11 cellular contexts compared by ENCODE assay signal in the genomic region with DNA sequence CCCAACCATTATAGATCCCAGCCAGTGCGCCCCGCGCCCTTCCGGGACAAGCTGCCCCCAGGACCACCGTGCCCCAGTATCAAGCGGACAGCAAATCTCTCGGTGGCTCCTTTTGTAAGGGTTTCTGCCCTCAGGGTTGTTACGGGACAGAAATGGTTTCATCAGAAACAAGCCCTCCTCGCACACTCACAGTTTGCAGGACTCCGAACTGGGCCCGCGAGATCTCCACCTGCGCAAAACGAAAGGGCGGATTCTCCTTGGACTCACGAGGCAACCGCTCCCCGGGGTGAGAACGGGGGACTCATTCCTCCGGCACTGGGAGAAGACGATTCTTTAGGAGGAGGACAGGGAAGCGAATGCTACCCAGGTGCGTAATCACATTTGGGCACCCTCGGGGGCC. TPM values are rescaled to one million over a fixed set of nuclear protein-coding genes. Genes with fewer than 3 reads are reported as not detected.
A peak's percentile ranks its signal among the peaks of the same experiment; 100 is the strongest.
DNase-seq lines count a peak whose midpoint lies in the region; ATAC-seq and TF ChIP-seq lines count a peak whose summit lies in the region.
"Had no signal": no experiment of that assay in that cellular context is flagged by ENCODE, and none has a peak within 500 bp of the region (broad histone marks: within the 10 kb centered on the region; RNA-seq: fewer than 3 reads in every experiment).

No MANE protein-coding gene starts in this region.

- peak overlapping the region in 2 of 12 donors; percentile 58 to 83 for H3K27ac ChIP-seq in heart left ventricle
- H3K27ac ChIP-seq in muscle layer of colon (ENCODE audit: low read depth, low read length), result no peak overlapping the region
- peak overlapping the region in 1 of 2 donors; percentile 71 for H3K27ac ChIP-seq in uterus

- TF ChIP-seq POLR2A in heart left ventricle (IDR thresholded peaks at IDR 0.05) (no peak), uterus (IDR thresholded peaks at IDR 0.05) (no peak)

- H3K36me3 ChIP-seq in heart left ventricle (peaks cover 0 to 7% (median 0%) of the 10 kb centered on the region in 9 donors), muscle layer of colon (ENCODE audit: insufficient read depth, low read length) (no peaks in the 10 kb centered on the region), uterus (no peaks in the 10 kb centered on the region)

- H3K9ac ChIP-seq in muscle layer of colon (ENCODE audit: low read length), result no peak overlapping the region

- no peak overlapping the region for H3K27ac Mint-ChIP-seq in immature natural killer cell
- H3K27ac Mint-ChIP-seq: CD4-positive, alpha-beta memory T cell had no signal

- H3K4me1 ChIP-seq in heart left ventricle (peaks cover 0 to 52% (median 13%) of the 10 kb centered on the region in 12 donors), muscle layer of colon (ENCODE audit: insufficient read depth, low read length) (peaks cover 23% of the 10 kb centered on the region), uterus (peaks cover 0 to 7% of the 10 kb centered on the region in 2 donors)

- H3K4me1 Mint-ChIP-seq in immature natural killer cell, result peaks cover 6% of the 10 kb centered on the region in 2 donors

- no peaks in the 10 kb centered on the region for H3K9me3 Mint-ChIP-seq in immature natural killer cell
- H3K9me3 Mint-ChIP-seq: CD4-positive, alpha-beta memory T cell had no signal

- H3K36me3 Mint-ChIP-seq in immature natural killer cell, result no peaks in the 10 kb centered on the region
- H3K36me3 Mint-ChIP-seq: CD4-positive, alpha-beta memory T cell had no signal

- H3K4me3 ChIP-seq in heart left ventricle (peak overlapping the region; percentile 55 to 86 (median 76)), cardiac fibroblast (replicated peaks in 1 of 2; ENCODE audit: low read depth in 2 of 2, low read length in 2 of 2) (peak overlapping the region; percentile 80 to 91), muscle layer of colon (ENCODE audit: low read depth in 1 of 2, low read length in 2 of 2) (peak overlapping the region; percentile 23 to 94), uterus (peak overlapping the region; percentile 73 to 80)

- H3K27me3 Mint-ChIP-seq in immature natural killer cell (ENCODE audit: low read depth in 3 of 3), result peaks cover 4 to 10% (median 8%) of the 10 kb centered on the region in 3 donors

- WGBS in heart left ventricle, 4 donors, result 33 to 53% (median 43%) methylated on average over 18 to 24 of the region's 24 CpGs

- no peak for DNase-seq in heart left ventricle
- DNase-seq in left cardiac atrium, result no peak
- DNase-seq in cardiac fibroblast (ENCODE audit: low read depth in 2 of 2), result no peak
- DNase-seq in uterus, result no peak
- no peak for DNase-seq in immature natural killer cell
- no peak for DNase-seq in NAMALWA (ENCODE audit: low spot score)
- DNase-seq in NCI-H187 (lab: John Stamatoyannopoulos, UW), result no peak
- DNase-seq: CD4-positive, alpha-beta memory T cell; kidney; NCI-H2029 had no signal

- peaks cover 0 to 20% (median 0%) of the 10 kb centered on the region in 9 donors for H3K27me3 ChIP-seq in heart left ventricle
- peaks cover 0 to 5% of the 10 kb centered on the region in 2 donors for H3K27me3 ChIP-seq in muscle layer of colon (ENCODE audit: control insufficient read depth in 1 of 2, insufficient read depth in 2 of 2, low read length in 2 of 2)
- H3K27me3 ChIP-seq in uterus, result no peaks in the 10 kb centered on the region

- no peak for ATAC-seq in heart left ventricle
- ATAC-seq in left cardiac atrium, result no peak

- TF ChIP-seq CTCF in heart left ventricle (IDR thresholded peaks at IDR 0.05) (no peak), cardiac fibroblast (IDR thresholded peaks at IDR 0.05; ENCODE audit: low read depth, low read length) (no peak), uterus (IDR thresholded peaks at IDR 0.05) (no peak)

- no peak overlapping the region for H3K4me3 Mint-ChIP-seq in immature natural killer cell

- intact Hi-C loops in heart left ventricle (cut with DNase I) (loop anchor here in 2 of 10 donors (5.0 kb wide), 3 partner anchors 36 to 66 kb away; no protein-coding TSS in a partner anchor), left cardiac atrium (cut with DNase I) (no loop called here), uterus (cut with DNase I; ENCODE audit: low total_unique reads) (no loop called here)

- H3K9me3 ChIP-seq in heart left ventricle, result no peaks in the 10 kb centered on the region
- no peaks in the 10 kb centered on the region for H3K9me3 ChIP-seq in muscle layer of colon (ENCODE audit: low read length)
- no peaks in the 10 kb centered on the region for H3K9me3 ChIP-seq in uterus

RNA-seq across cellular contexts. Expression of gene H6PD, which starts 51.1 kb away (rescaled TPM):
- total RNA-seq in heart left ventricle, result 10 to 100 TPM; 16.0 to 54.5 (median 27.9) TPM
- polyA plus RNA-seq in heart left ventricle, result 10 to 100 TPM; 11.0 to 15.7 TPM
- 10 to 100 TPM; 33.3 to 40.6 TPM for total RNA-seq in left cardiac atrium
- 100 to 1,000 TPM in 1 of 4 donors, 10 to 100 TPM in 3; 28.4 to 107 (median 49.7) TPM for total RNA-seq in uterus
- polyA plus RNA-seq in immature natural killer cell, result 10 to 100 TPM in 1 of 3 donors, 1 to 10 TPM in 2; 6.2 to 15.4 (median 9.0) TPM

RNA-seq across cellular contexts. Expression of gene GPR157, which starts 54.5 kb away (rescaled TPM):
- 10 to 100 TPM; 21.1 to 41.8 (median 30.3) TPM for total RNA-seq in heart left ventricle
- 10 to 100 TPM in 1 of 2 donors, 1 to 10 TPM in 1; 9.2 to 10.2 TPM for polyA plus RNA-seq in heart left ventricle
- total RNA-seq in left cardiac atrium, result 10 to 100 TPM; 18.8 to 40.6 TPM
- total RNA-seq in uterus, result 10 to 100 TPM in 1 of 4 donors, 1 to 10 TPM in 2, under 1 TPM in 1; 0.59 to 10.7 (median 2.2) TPM
- polyA plus RNA-seq in immature natural killer cell, result under 1 TPM in 2 of 3 donors, not detected in 1; 0.36 to 0.41 TPM
